24 cellular contexts compared by ENCODE assay signal in genomic region chr12:11689591-11690158, GRCh38. TPM values are rescaled to one million over a fixed set of nuclear protein-coding genes. Genes with fewer than 3 reads are reported as not detected.
A peak's percentile ranks its signal among the peaks of the same experiment; 100 is the strongest.
DNase-seq lines count a peak whose midpoint lies in the region; ATAC-seq and TF ChIP-seq lines count a peak whose summit lies in the region.
"Had no signal": no experiment of that assay in that cellular context is flagged by ENCODE, and none has a peak within 500 bp of the region (broad histone marks: within the 10 kb centered on the region; RNA-seq: fewer than 3 reads in every experiment).

No MANE protein-coding gene starts in this region.

- intact Hi-C loops in MCF 10A (cut with micrococcal nuclease) = no loop called here

- H3K36me3 Mint-ChIP-seq in stimulated activated effector memory CD8-positive, alpha-beta T cell treated with anti-CD3 and anti-CD28 coated beads, Interleukin-12 subunit alpha, Interleukin-12 subunit beta, amount 100 ng/mL, for 72 hours = peaks cover 34% of the 10 kb centered on the region
- peaks cover 11% of the 10 kb centered on the region for H3K36me3 Mint-ChIP-seq in MCF 10A (ENCODE audit: insufficient read depth, unreplicated experiment)
- H3K36me3 Mint-ChIP-seq: WTC11 had no signal

- CTCF ChIA-PET in MCF 10A (lab: Yijun Ruan, JAX) = interaction anchor here (0.5 to 1.5 kb wide), 3 partner anchors 11 to 1290 kb away, joined by 3 to 4 read pairs (median 3); no protein-coding TSS in a partner anchor

- POLR2A ChIA-PET in MCF 10A (lab: Yijun Ruan, JAX) = interaction anchor here (0.7 kb wide), 1 partner anchor 203 kb away, joined by 3 read pairs; no protein-coding TSS in a partner anchor

- peak in 2 of 3 experiments; percentile 19 to 60 for DNase-seq in NCI-H1417 (lab: John Stamatoyannopoulos, UW)
- DNase-seq in NCI-H1417 treated with DMSO at 0.1 percent for 48 hours (lab: John Stamatoyannopoulos, UW) = no peak
- DNase-seq in NCI-H2107 (lab: John Stamatoyannopoulos, UW) = peak; percentile 20
- no peak for DNase-seq in stimulated activated effector memory CD8-positive, alpha-beta T cell treated with anti-CD3 and anti-CD28 coated beads, Interleukin-12 subunit alpha, Interleukin-12 subunit beta, amount 100 ng/mL, for 72 hours (ENCODE audit: low spot score in 2 of 2)
- DNase-seq in NCI-H774 (lab: John Stamatoyannopoulos, UW) = no peak
- no peak for DNase-seq in activated T-cell treated with anti-CD3 and anti-CD28 coated beads, Interleukin-2, amount 50 U/mL, for 48 hours
- no peak for DNase-seq in MCF 10A (ENCODE audit: unreplicated experiment)
- DNase-seq: 8988T; activated CD8-positive, alpha-beta memory T cell treated with anti-CD3 and anti-CD28 coated beads, Interleukin-2, amount 50 U/mL, for 4 hours; activated naive CD8-positive, alpha-beta T cell treated with anti-CD3 and anti-CD28 coated beads for 36 hours; AML-193; Caco-2; cerebellar nuclear complex; left ventricle myocardium superior; mucosa of descending colon; NCI-H446; RPMI8226; stimulated activated naive CD8-positive, alpha-beta T cell treated with anti-CD3 and anti-CD28 coated beads, Interleukin-15, Interleukin-2, amounts not matched to agents 100 U/mL and 50 U/mL, for 24 hours; T-helper 9 cell; thyroid gland had no signal

- no TSS peak for BruUV-seq in MCF 10A (replicated peaks; lab: Mats Ljungman, UMichigan)

- no peak for TF ChIP-seq CTCF in MCF 10A (IDR thresholded peaks at IDR 0.05; ENCODE audit: unreplicated experiment)

- H3K4me1 Mint-ChIP-seq in stimulated activated effector memory CD8-positive, alpha-beta T cell treated with anti-CD3 and anti-CD28 coated beads, Interleukin-12 subunit alpha, Interleukin-12 subunit beta, amount 100 ng/mL, for 72 hours = peaks cover 49% of the 10 kb centered on the region
- H3K4me1 Mint-ChIP-seq in MCF 10A (ENCODE audit: insufficient read depth, unreplicated experiment) = peaks cover 26% of the 10 kb centered on the region

- no peak overlapping the region for H3K4me3 Mint-ChIP-seq in stimulated activated effector memory CD8-positive, alpha-beta T cell treated with anti-CD3 and anti-CD28 coated beads, Interleukin-12 subunit alpha, Interleukin-12 subunit beta, amount 100 ng/mL, for 72 hours
- no peak overlapping the region for H3K4me3 Mint-ChIP-seq in MCF 10A (ENCODE audit: unreplicated experiment)
- H3K4me3 Mint-ChIP-seq: activated naive CD8-positive, alpha-beta T cell treated with anti-CD3 and anti-CD28 coated beads for 36 hours; neural crest cell; WTC11 had no signal

- peak; percentile 38; the same call in 1 of the 3 replicates for ATAC-seq in SK-N-SH treated with all-trans-retinoic acid at 6 μM for 48 hours
- no peak for ATAC-seq in stimulated activated effector memory CD8-positive, alpha-beta T cell treated with anti-CD3 and anti-CD28 coated beads, Interleukin-12 subunit alpha, Interleukin-12 subunit beta, amount 100 ng/mL, for 72 hours
- ATAC-seq: left ventricle myocardium superior; mucosa of descending colon; stimulated activated naive CD8-positive, alpha-beta T cell treated with anti-CD3 and anti-CD28 coated beads, Interleukin-15, Interleukin-2, amounts not matched to agents 100 U/mL and 50 U/mL, for 24 hours; WTC11 had no signal

- no peaks in the 10 kb centered on the region for H3K27me3 Mint-ChIP-seq in MCF 10A (ENCODE audit: insufficient read depth, unreplicated experiment)
- H3K27me3 Mint-ChIP-seq: activated naive CD8-positive, alpha-beta T cell treated with anti-CD3 and anti-CD28 coated beads for 36 hours had no signal

- H3K27ac Mint-ChIP-seq in stimulated activated effector memory CD8-positive, alpha-beta T cell treated with anti-CD3 and anti-CD28 coated beads, Interleukin-12 subunit alpha, Interleukin-12 subunit beta, amount 100 ng/mL, for 72 hours = peak overlapping the region; percentile 17
- no peak overlapping the region for H3K27ac Mint-ChIP-seq in MCF 10A (ENCODE audit: low read depth, unreplicated experiment)
- H3K27ac Mint-ChIP-seq: activated naive CD8-positive, alpha-beta T cell treated with anti-CD3 and anti-CD28 coated beads for 36 hours; activated T-helper 2 cell treated with anti-CD3 and anti-CD28 coated beads, Interferon-gamma antibody, Interleukin-2, Interleukin-4, amounts not matched to agents 10 μg/mL and 5 μg/mL and 100 μg/mL, durations not matched to agents 14 hours and 24 hours and 36 hours; WTC11 had no signal

- no peaks in the 10 kb centered on the region for H3K9me3 Mint-ChIP-seq in stimulated activated effector memory CD8-positive, alpha-beta T cell treated with anti-CD3 and anti-CD28 coated beads, Interleukin-12 subunit alpha, Interleukin-12 subunit beta, amount 100 ng/mL, for 72 hours
- no peaks in the 10 kb centered on the region for H3K9me3 Mint-ChIP-seq in MCF 10A (ENCODE audit: unreplicated experiment)
- H3K9me3 Mint-ChIP-seq: activated naive CD8-positive, alpha-beta T cell treated with anti-CD3 and anti-CD28 coated beads for 36 hours; activated T-helper 2 cell treated with anti-CD3 and anti-CD28 coated beads, Interferon-gamma antibody, Interleukin-2, Interleukin-4, amounts not matched to agents 10 μg/mL and 5 μg/mL and 100 μg/mL, durations not matched to agents 14 hours and 24 hours and 36 hours; neural crest cell; WTC11 had no signal

TF ChIP-seq in SK-N-SH treated with all-trans-retinoic acid at 6 μM for 48 hours, 23 proteins besides CTCF, POLR2A, EP300 and RAD21:
- TF ChIP-seq ZNF565 (CRISPR knock-in tag; conservative IDR thresholded peaks at IDR 0.05; ENCODE audit: low read depth) (no peak), BACH2 (CRISPR knock-in tag; IDR thresholded peaks at IDR 0.05; ENCODE audit: borderline replicate concordance) (no peak), CSDC2 (CRISPR knock-in tag; IDR thresholded peaks at IDR 0.05) (no peak), TCF4 (CRISPR knock-in tag; IDR thresholded peaks at IDR 0.05; ENCODE audit: borderline replicate concordance) (peak; percentile 43; the same call in 1 of the 2 replicates), ISL1 (CRISPR knock-in tag; IDR thresholded peaks at IDR 0.05) (peak; percentile 28; the same call in 1 of the 2 replicates), ZNF70 (CRISPR knock-in tag; IDR thresholded peaks at IDR 0.05) (no peak), ZFP30 (CRISPR knock-in tag; IDR thresholded peaks at IDR 0.05) (no peak)
- TF ChIP-seq, protein P1, sequence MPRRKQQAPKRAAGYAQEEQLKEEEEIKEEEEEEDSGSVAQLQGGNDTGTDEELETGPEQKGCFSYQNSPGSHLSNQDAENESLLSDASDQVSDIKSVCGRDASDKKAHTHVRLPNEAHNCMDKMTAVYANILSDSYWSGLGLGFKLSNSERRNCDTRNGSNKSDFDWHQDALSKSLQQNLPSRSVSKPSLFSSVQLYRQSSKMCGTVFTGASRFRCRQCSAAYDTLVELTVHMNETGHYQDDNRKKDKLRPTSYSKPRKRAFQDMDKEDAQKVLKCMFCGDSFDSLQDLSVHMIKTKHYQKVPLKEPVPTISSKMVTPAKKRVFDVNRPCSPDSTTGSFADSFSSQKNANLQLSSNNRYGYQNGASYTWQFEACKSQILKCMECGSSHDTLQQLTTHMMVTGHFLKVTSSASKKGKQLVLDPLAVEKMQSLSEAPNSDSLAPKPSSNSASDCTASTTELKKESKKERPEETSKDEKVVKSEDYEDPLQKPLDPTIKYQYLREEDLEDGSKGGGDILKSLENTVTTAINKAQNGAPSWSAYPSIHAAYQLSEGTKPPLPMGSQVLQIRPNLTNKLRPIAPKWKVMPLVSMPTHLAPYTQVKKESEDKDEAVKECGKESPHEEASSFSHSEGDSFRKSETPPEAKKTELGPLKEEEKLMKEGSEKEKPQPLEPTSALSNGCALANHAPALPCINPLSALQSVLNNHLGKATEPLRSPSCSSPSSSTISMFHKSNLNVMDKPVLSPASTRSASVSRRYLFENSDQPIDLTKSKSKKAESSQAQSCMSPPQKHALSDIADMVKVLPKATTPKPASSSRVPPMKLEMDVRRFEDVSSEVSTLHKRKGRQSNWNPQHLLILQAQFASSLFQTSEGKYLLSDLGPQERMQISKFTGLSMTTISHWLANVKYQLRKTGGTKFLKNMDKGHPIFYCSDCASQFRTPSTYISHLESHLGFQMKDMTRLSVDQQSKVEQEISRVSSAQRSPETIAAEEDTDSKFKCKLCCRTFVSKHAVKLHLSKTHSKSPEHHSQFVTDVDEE (CRISPR knock-in tag; IDR thresholded peaks at IDR 0.05) = peak; percentile 73
- TF ChIP-seq, protein P2, sequence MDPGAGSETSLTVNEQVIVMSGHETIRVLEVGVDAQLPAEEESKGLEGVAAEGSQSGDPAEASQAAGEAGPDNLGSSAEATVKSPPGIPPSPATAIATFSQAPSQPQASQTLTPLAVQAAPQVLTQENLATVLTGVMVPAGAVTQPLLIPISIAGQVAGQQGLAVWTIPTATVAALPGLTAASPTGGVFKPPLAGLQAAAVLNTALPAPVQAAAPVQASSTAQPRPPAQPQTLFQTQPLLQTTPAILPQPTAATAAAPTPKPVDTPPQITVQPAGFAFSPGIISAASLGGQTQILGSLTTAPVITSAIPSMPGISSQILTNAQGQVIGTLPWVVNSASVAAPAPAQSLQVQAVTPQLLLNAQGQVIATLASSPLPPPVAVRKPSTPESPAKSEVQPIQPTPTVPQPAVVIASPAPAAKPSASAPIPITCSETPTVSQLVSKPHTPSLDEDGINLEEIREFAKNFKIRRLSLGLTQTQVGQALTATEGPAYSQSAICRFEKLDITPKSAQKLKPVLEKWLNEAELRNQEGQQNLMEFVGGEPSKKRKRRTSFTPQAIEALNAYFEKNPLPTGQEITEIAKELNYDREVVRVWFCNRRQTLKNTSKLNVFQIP (CRISPR knock-in tag; IDR thresholded peaks at IDR 0.05; ENCODE audit: borderline replicate concordance, low read depth) = no peak

RNA-seq across cellular contexts. Expression of gene ETV6, which starts 40.2 kb away (rescaled TPM):
- 16.9 and 19.3 TPM in 2 replicates for total RNA-seq in MCF 10A (2022)

Comparison
In these comparisons a context has a peak if more than half of its experiments do, and no peak if none do; other contexts are left out.
1. DNase-seq: peak in NCI-H1417 (2 of 3) and NCI-H2107 (single experiment); none in NCI-H1417 treated with DMSO at 0.1 percent for 48 hours (single experiment), stimulated activated effector memory CD8-positive, alpha-beta T cell treated with anti-CD3 and anti-CD28 coated beads, Interleukin-12 subunit alpha, Interleukin-12 subunit beta, amount 100 ng/mL, for 72 hours (0 of 2), NCI-H774 (single experiment), activated T-cell treated with anti-CD3 and anti-CD28 coated beads, Interleukin-2, amount 50 U/mL, for 48 hours (0 of 2) and MCF 10A (single experiment).